8 cellular contexts compared by ENCODE assay signal in genomic region chr16:14193316-14193871, GRCh38.
A peak's percentile ranks its signal among the peaks of the same experiment; 100 is the strongest.
DNase-seq lines count a peak whose midpoint lies in the region; ATAC-seq and TF ChIP-seq lines count a peak whose summit lies in the region.

No MANE protein-coding gene starts in this region.

- DNase-seq in GM06990 (ENCODE audit: extremely low read depth, insufficient read length) (peak; percentile 51), NCI-H1105 (lab: John Stamatoyannopoulos, UW) (peak; percentile 21), upper lobe of right lung (no peak), endothelial cell (ENCODE audit: low spot score) (no peak), aorta (no peak), cardiac septum (ENCODE audit: low spot score) (no peak)
- DNase-seq in activated naive CD4-positive, alpha-beta T cell treated with Interleukin-2 at 50 U/mL for 16 hours = peak; percentile 15

- H3K27me3 Mint-ChIP-seq in endothelial cell (ENCODE audit: unreplicated experiment) = no peaks in the 10 kb centered on the region

- H3K27ac ChIP-seq in upper lobe of right lung (no peak overlapping the region), aorta (ENCODE audit: low read depth in 1 of 2, low read length in 2 of 2) (no peak overlapping the region)

- H3K4me1 Mint-ChIP-seq in endothelial cell (ENCODE audit: unreplicated experiment) = peaks cover 25% of the 10 kb centered on the region

- H3K4me3 ChIP-seq in GM06990 (replicated peaks; ENCODE audit: low read depth, low read length) = 0 out of 2 replicates have a peak overlapping the region, but pooled peaks have one; percentile 4
- peak overlapping the region; percentile 3 for H3K4me3 ChIP-seq in upper lobe of right lung
- no peak overlapping the region for H3K4me3 ChIP-seq in aorta (ENCODE audit: low read length in 2 of 2)

- peak; percentile 80 for ATAC-seq in GM21526 (IDR thresholded peaks at IDR 0.05; ENCODE audit: low FRiP score, unreplicated experiment)
- peak; percentile 56 for ATAC-seq in upper lobe of right lung
- no peak for ATAC-seq in aorta (ENCODE audit: low FRiP score)

- intact Hi-C loops in upper lobe of right lung (cut with DNase I) (no loop called here), aorta (cut with DNase I) (no loop called here), cardiac septum (cut with DNase I) (no loop called here)

- no peaks in the 10 kb centered on the region for H3K9me3 Mint-ChIP-seq in endothelial cell (ENCODE audit: unreplicated experiment)

- H3K9me3 ChIP-seq in upper lobe of right lung (no peaks in the 10 kb centered on the region), aorta (ENCODE audit: control insufficient read depth, low read length) (no peaks in the 10 kb centered on the region)

- TF ChIP-seq CTCF in GM06990 (IDR thresholded peaks at IDR 0.05; ENCODE audit: insufficient read depth, low read length, poor library complexity, severe bottlenecking) (no peak), upper lobe of right lung (IDR thresholded peaks at IDR 0.05) (no peak), endothelial cell (IDR thresholded peaks at IDR 0.05; ENCODE audit: unreplicated experiment) (no peak)

- H3K27me3 ChIP-seq in GM06990 (replicated peaks; ENCODE audit: control insufficient read depth, insufficient read depth, low read length) = no peaks in the 10 kb centered on the region
- H3K27me3 ChIP-seq in upper lobe of right lung = no peaks in the 10 kb centered on the region
- H3K27me3 ChIP-seq in aorta (ENCODE audit: control insufficient read depth in 1 of 2, insufficient read depth in 2 of 2, low read length in 1 of 2) = no peaks in the 10 kb centered on the region

- H3K4me1 ChIP-seq in upper lobe of right lung (peaks cover 5% of the 10 kb centered on the region), aorta (ENCODE audit: control insufficient read depth in 1 of 2, insufficient read depth in 2 of 2, low read length in 2 of 2) (no peaks in the 10 kb centered on the region)

- H3K27ac Mint-ChIP-seq in endothelial cell (ENCODE audit: unreplicated experiment) = no peak overlapping the region

- WGBS in aorta, 2 donors = 90 to 93% methylated on average over 6 of the region's 6 CpGs

- H3K36me3 ChIP-seq in GM06990 (ENCODE audit: control insufficient read depth, insufficient read depth, low read length) (no peaks in the 10 kb centered on the region), upper lobe of right lung (no peaks in the 10 kb centered on the region), aorta (ENCODE audit: control insufficient read depth in 1 of 2, insufficient read depth in 2 of 2, low read length in 1 of 2) (peaks cover 0 to 2% of the 10 kb centered on the region in 2 donors)

- no peaks in the 10 kb centered on the region for H3K36me3 Mint-ChIP-seq in endothelial cell (ENCODE audit: low read depth, unreplicated experiment)

- no peak overlapping the region for H3K4me3 Mint-ChIP-seq in endothelial cell (ENCODE audit: unreplicated experiment)

Comparison
In these comparisons a context has a peak if more than half of its experiments do, and no peak if none do; other contexts are left out.
1. DNase-seq: peak in GM06990 (single experiment), NCI-H1105 (single experiment) and activated naive CD4-positive, alpha-beta T cell treated with Interleukin-2 at 50 U/mL for 16 hours (single experiment); none in upper lobe of right lung (single experiment), endothelial cell (single experiment), aorta (0 of 2) and cardiac septum (single experiment).
2. H3K4me3 ChIP-seq: peak in GM06990 (single experiment) and upper lobe of right lung (single experiment); none in aorta (0 of 2).